In genomic region chr7:84049034-84049433, GRCh38 we compare ENCODE assay signal across 26 cellular contexts.
"Had no signal": no experiment of that assay in that cellular context is flagged by ENCODE, and none has a peak within 500 bp of the region (broad histone marks: within the 10 kb centered on the region; RNA-seq: fewer than 3 reads in every experiment).

No MANE protein-coding gene starts in this region.

- H3K9me3 ChIP-seq: breast epithelium, SJSA1 had no signal

- H3K36me3 Mint-ChIP-seq: T-cell had no signal

- ATAC-seq: activated CD4-positive, alpha-beta T cell treated with anti-CD3 and anti-CD28 coated beads for 36 hours; activated CD8-positive, alpha-beta T cell treated with anti-CD3 and anti-CD28 coated beads for 36 hours; activated T-cell treated with anti-CD3 and anti-CD28 coated beads, Interleukin-2, amount 50 U/mL, for 72 hours; Panc1; T-cell had no signal

- H3K27me3 ChIP-seq: breast epithelium, SJSA1 had no signal

- H3K9me3 Mint-ChIP-seq: activated CD8-positive, alpha-beta T cell treated with anti-CD3 and anti-CD28 coated beads for 36 hours; activated naive CD8-positive, alpha-beta T cell treated with anti-CD3 and anti-CD28 coated beads, Interleukin-2, amount 10 ng/mL, durations not matched to agents 7 days and 5 days; activated T-helper 2 cell treated with anti-CD3 and anti-CD28 coated beads, Interferon-gamma antibody, Interleukin-2, Interleukin-4, amounts not matched to agents 10 μg/mL and 5 μg/mL and 100 μg/mL, durations not matched to agents 14 hours and 24 hours and 36 hours; T-cell had no signal

- H3K4me3 Mint-ChIP-seq: activated CD4-positive, alpha-beta T cell treated with anti-CD3 and anti-CD28 coated beads for 36 hours; activated CD8-positive, alpha-beta T cell treated with anti-CD3 and anti-CD28 coated beads for 36 hours; activated naive CD8-positive, alpha-beta T cell treated with anti-CD3 and anti-CD28 coated beads, Interleukin-2, amount 10 ng/mL, durations not matched to agents 7 days and 5 days; activated T-cell treated with anti-CD3 and anti-CD28 coated beads, Interleukin-2, amount 50 U/mL, for 72 hours; T-cell had no signal

- DNase-seq: activated CD4-positive, alpha-beta T cell treated with anti-CD3 and anti-CD28 coated beads for 36 hours; activated CD4-positive, alpha-beta T cell treated with anti-CD3 and anti-CD28 coated beads, Interleukin-2, amount 50 U/mL, for 1 hour; activated CD4-positive, CD25-positive, alpha-beta regulatory T cell; activated CD8-positive, alpha-beta memory T cell treated with anti-CD3 and anti-CD28 coated beads, Interleukin-2, amount 50 U/mL, for 4 hours; activated CD8-positive, alpha-beta T cell treated with anti-CD3 and anti-CD28 coated beads for 36 hours; activated naive CD4-positive, alpha-beta T cell treated with anti-CD3 and anti-CD28 coated beads, Interleukin-2, amount 50 U/mL, for 16 hours; activated naive CD8-positive, alpha-beta T cell treated with anti-CD3 and anti-CD28 coated beads, Interleukin-2, amount 10 ng/mL, durations not matched to agents 7 days and 5 days; activated T-cell treated with anti-CD3 and anti-CD28 coated beads, Interleukin-2, amount 50 U/mL, for 72 hours; aorta; caudate nucleus; NCI-H1105 treated with DMSO at 0.1 percent for 48 hours; NCI-H146; NCI-H187 treated with DMSO at 0.1 percent for 48 hours; NCI-H2081 treated with DMSO at 0.1 percent for 48 hours; NCI-H2171; NCI-H2227 treated with DMSO at 0.1 percent for 48 hours; NCI-H526 treated with DMSO at 0.1 percent for 48 hours; NCI-H82; SHP77; T-cell had no signal

- H3K4me1 ChIP-seq: breast epithelium had no signal

- H3K36me3 ChIP-seq: breast epithelium had no signal

- H3K27ac ChIP-seq: breast epithelium, RWPE1, SJSA1, VCaP had no signal

- H3K4me3 ChIP-seq: breast epithelium, SJSA1 had no signal

- H3K4me1 Mint-ChIP-seq: activated CD4-positive, alpha-beta T cell treated with anti-CD3 and anti-CD28 coated beads for 36 hours; activated naive CD8-positive, alpha-beta T cell treated with anti-CD3 and anti-CD28 coated beads, Interleukin-2, amount 10 ng/mL, durations not matched to agents 7 days and 5 days; T-cell had no signal

- H3K27ac Mint-ChIP-seq: activated CD4-positive, alpha-beta T cell treated with anti-CD3 and anti-CD28 coated beads for 36 hours; activated CD8-positive, alpha-beta T cell treated with anti-CD3 and anti-CD28 coated beads for 36 hours; activated naive CD8-positive, alpha-beta T cell treated with anti-CD3 and anti-CD28 coated beads, Interleukin-2, amount 10 ng/mL, durations not matched to agents 7 days and 5 days; activated T-cell treated with anti-CD3 and anti-CD28 coated beads, Interleukin-2, amount 50 U/mL, for 72 hours; activated T-helper 2 cell treated with anti-CD3 and anti-CD28 coated beads, Interferon-gamma antibody, Interleukin-2, Interleukin-4, amounts not matched to agents 10 μg/mL and 5 μg/mL and 100 μg/mL, durations not matched to agents 14 hours and 24 hours and 36 hours; T-cell had no signal

- H3K27me3 Mint-ChIP-seq: activated CD4-positive, alpha-beta T cell treated with anti-CD3 and anti-CD28 coated beads for 36 hours; activated CD8-positive, alpha-beta T cell treated with anti-CD3 and anti-CD28 coated beads for 36 hours; activated naive CD8-positive, alpha-beta T cell treated with anti-CD3 and anti-CD28 coated beads, Interleukin-2, amount 10 ng/mL, durations not matched to agents 7 days and 5 days; T-cell had no signal
